10 cellular contexts compared by ENCODE assay signal in the genomic region with DNA sequence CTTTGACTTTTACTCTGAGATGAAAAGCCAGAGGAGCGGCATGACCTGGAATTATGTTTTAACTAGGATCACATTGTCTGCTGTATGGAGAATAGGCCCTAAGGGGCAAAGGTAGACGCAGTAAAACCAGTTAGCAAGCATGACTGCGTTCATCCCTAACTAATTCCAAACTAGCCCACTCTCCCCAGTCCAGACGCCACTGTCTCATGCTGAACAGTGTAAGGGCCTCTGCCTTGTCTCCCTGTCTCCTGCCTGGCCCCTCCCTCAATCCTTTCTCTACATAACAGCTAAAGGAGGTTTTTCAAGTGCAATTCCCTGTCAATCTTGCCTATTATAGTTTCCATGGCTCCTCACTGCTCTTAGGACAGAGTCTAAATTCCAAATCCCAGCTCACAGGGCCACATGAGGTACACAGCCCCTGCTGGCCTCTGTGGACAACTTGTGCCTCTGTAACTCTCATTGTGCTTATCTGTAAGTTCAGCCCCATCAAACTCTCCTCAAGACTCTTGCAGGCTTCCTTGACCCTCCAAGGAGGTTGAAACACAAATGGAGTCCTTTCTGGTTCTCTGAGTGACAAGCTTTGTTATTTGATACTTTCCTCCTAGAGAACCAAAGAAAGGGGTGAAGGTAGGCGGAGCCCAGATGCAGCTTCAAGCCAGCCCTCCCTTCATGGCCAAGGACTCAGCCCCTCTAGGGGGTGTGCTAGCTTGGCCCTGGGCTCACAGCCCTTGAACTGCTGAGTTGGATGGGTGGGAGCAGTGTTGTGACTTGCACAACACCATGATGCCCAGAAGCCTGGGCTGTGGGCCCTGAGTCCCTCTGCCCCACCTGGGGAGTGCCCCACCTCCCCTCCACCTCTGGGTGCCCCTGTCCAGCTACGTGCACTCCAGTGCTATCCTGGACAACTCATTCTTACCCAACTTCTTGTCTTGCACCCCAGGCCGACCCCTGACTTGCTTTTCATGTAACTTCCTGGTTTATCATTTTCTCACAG. TPM values are rescaled to one million over a fixed set of nuclear protein-coding genes. Genes with fewer than 3 reads are reported as not detected.
DNase-seq lines count a peak whose midpoint lies in the region; ATAC-seq and TF ChIP-seq lines count a peak whose summit lies in the region.
"Had no signal": no experiment of that assay in that cellular context is flagged by ENCODE, and none has a peak within 500 bp of the region (broad histone marks: within the 10 kb centered on the region; RNA-seq: fewer than 3 reads in every experiment).

No MANE protein-coding gene starts in this region.

- H3K4me1 Mint-ChIP-seq in neural progenitor cell = peaks cover 24% of the 10 kb centered on the region
- H3K4me1 Mint-ChIP-seq in stimulated activated naive CD8-positive, alpha-beta T cell treated with anti-CD3 and anti-CD28 coated beads, Interleukin-15, amount 100 ng/mL, for 72 hours = no peaks in the 10 kb centered on the region

- H3K9me3 Mint-ChIP-seq in neural progenitor cell = peaks cover 14% of the 10 kb centered on the region
- H3K9me3 Mint-ChIP-seq in stimulated activated naive CD8-positive, alpha-beta T cell treated with anti-CD3 and anti-CD28 coated beads, Interleukin-15, amount 100 ng/mL, for 72 hours = no peaks in the 10 kb centered on the region

- no peaks in the 10 kb centered on the region for H3F3A ChIP-seq in neural progenitor cell (ENCODE audit: low read depth)

- H3K27ac ChIP-seq in HUES48 (ENCODE audit: low read depth, low read length) (peak overlapping the region; percentile 5), neural progenitor cell (no peak overlapping the region)
- H3K27ac ChIP-seq: GM23248 had no signal

- peak overlapping the region; percentile 22 for H3K4me3 Mint-ChIP-seq in neural progenitor cell
- H3K4me3 Mint-ChIP-seq in stimulated activated naive CD8-positive, alpha-beta T cell treated with anti-CD3 and anti-CD28 coated beads, Interleukin-15, amount 100 ng/mL, for 72 hours = no peak overlapping the region

- H3K4me3 ChIP-seq in HUES48 (ENCODE audit: low read depth, low read length) = no peak overlapping the region
- H3K4me3 ChIP-seq in neural progenitor cell = no peak overlapping the region
- H3K4me3 ChIP-seq: GM23248 had no signal

- TF ChIP-seq CTCF in neural progenitor cell (IDR thresholded peaks at IDR 0.05) = no peak

- H3K36me3 ChIP-seq in HUES48 (ENCODE audit: control insufficient read depth, insufficient read depth, low read length) (no peaks in the 10 kb centered on the region), neural progenitor cell (no peaks in the 10 kb centered on the region)

- H4K20me1 ChIP-seq in neural progenitor cell (ENCODE audit: low read depth) = no peaks in the 10 kb centered on the region

- ATAC-seq in stimulated activated naive CD8-positive, alpha-beta T cell treated with anti-CD3 and anti-CD28 coated beads, Interleukin-15, amount 100 ng/mL, for 72 hours = no peak
- ATAC-seq in GM18861 (IDR thresholded peaks at IDR 0.05; ENCODE audit: unreplicated experiment) = no peak

- no peak overlapping the region for H2AFZ ChIP-seq in neural progenitor cell (replicated peaks)
- H2AFZ ChIP-seq: GM23248 had no signal

- peak overlapping the region; percentile 90 for H3K27ac Mint-ChIP-seq in neural progenitor cell
- no peak overlapping the region for H3K27ac Mint-ChIP-seq in stimulated activated naive CD8-positive, alpha-beta T cell treated with anti-CD3 and anti-CD28 coated beads, Interleukin-15, amount 100 ng/mL, for 72 hours

- DNase-seq in erythroblast (lab: John Stamatoyannopoulos, UW) (peak; percentile 35), neural progenitor cell (ENCODE audit: low spot score) (peak; percentile 27)
- no peak for DNase-seq in stimulated activated naive CD8-positive, alpha-beta T cell treated with anti-CD3 and anti-CD28 coated beads, Interleukin-15, amount 100 ng/mL, for 72 hours
- DNase-seq in stimulated activated CD4-positive, alpha-beta T cell treated with anti-CD3 and anti-CD28 coated beads, Interleukin-4, amount 100 ng/mL, for 1 hour = no peak
- DNase-seq: activated CD4-positive, CD25-positive, alpha-beta regulatory T cell treated with anti-CD3 and anti-CD28 coated beads, Interleukin-2, amount 50 U/mL, for 72 hours; DMS 273 treated with DMSO at 0.1 percent for 48 hours; GM23248; RPMI8226 had no signal

- TF ChIP-seq POLR2A in erythroblast (IDR thresholded peaks at IDR 0.05; ENCODE audit: low read length) = no peak

- no peaks in the 10 kb centered on the region for H3K9me3 ChIP-seq in HUES48 (ENCODE audit: control insufficient read depth, insufficient read depth, low read length)
- H3K9me3 ChIP-seq in neural progenitor cell (ENCODE audit: low read depth) = no peaks in the 10 kb centered on the region

- no peak overlapping the region for H3K4me2 ChIP-seq in neural progenitor cell

- H3K36me3 Mint-ChIP-seq in neural progenitor cell = peaks cover 4% of the 10 kb centered on the region

- no peaks in the 10 kb centered on the region for H3K79me2 ChIP-seq in neural progenitor cell (ENCODE audit: low read depth)

- H3K27me3 Mint-ChIP-seq in neural progenitor cell (ENCODE audit: insufficient read depth, low read depth) = peaks cover 7% of the 10 kb centered on the region
- peaks cover 38% of the 10 kb centered on the region for H3K27me3 Mint-ChIP-seq in stimulated activated naive CD8-positive, alpha-beta T cell treated with anti-CD3 and anti-CD28 coated beads, Interleukin-15, amount 100 ng/mL, for 72 hours

- H3K27me3 ChIP-seq in HUES48 (ENCODE audit: control insufficient read depth, insufficient read depth, low read length) (no peaks in the 10 kb centered on the region), neural progenitor cell (no peaks in the 10 kb centered on the region)

- no peak overlapping the region for H3K9ac ChIP-seq in HUES48 (ENCODE audit: low read depth, low read length)
- no peak overlapping the region for H3K9ac ChIP-seq in neural progenitor cell
- H3K9ac ChIP-seq: GM23248 had no signal

- H3K4me1 ChIP-seq in HUES48 (ENCODE audit: control insufficient read depth, insufficient read depth, low read length) = 0 out of 2 replicates have a peak, but pooled peaks cover 5% of the 10 kb centered on the region
- peaks cover 8% of the 10 kb centered on the region for H3K4me1 ChIP-seq in neural progenitor cell

RNA-seq across cellular contexts. Expression of gene SLC22A4, which starts 15.9 kb away (rescaled TPM):
- total RNA-seq in neural progenitor cell (ENCODE audit: low replicate concordance) = 0.06 and 0.09 TPM in 2 replicates

RNA-seq across cellular contexts. Expression of gene PDLIM4, which starts 20.8 kb away (rescaled TPM):
- total RNA-seq in neural progenitor cell (ENCODE audit: low replicate concordance) = 8.3 and 10.3 TPM in 2 replicates

RNA-seq across cellular contexts. Expression of gene P4HA2, which starts 50.6 kb away (rescaled TPM):
- 12.4 and 15.9 TPM in 2 replicates for total RNA-seq in neural progenitor cell (ENCODE audit: low replicate concordance)

Comparison
In these comparisons a context has a peak if more than half of its experiments do, and no peak if none do; other contexts are left out.
1. DNase-seq: peak in erythroblast (2 of 2) and neural progenitor cell (single experiment); none in stimulated activated naive CD8-positive, alpha-beta T cell treated with anti-CD3 and anti-CD28 coated beads, Interleukin-15, amount 100 ng/mL, for 72 hours (0 of 2) and stimulated activated CD4-positive, alpha-beta T cell treated with anti-CD3 and anti-CD28 coated beads, Interleukin-4, amount 100 ng/mL, for 1 hour (single experiment).